Comparison of ENCODE assay signal across 27 cellular contexts in the genomic region with DNA sequence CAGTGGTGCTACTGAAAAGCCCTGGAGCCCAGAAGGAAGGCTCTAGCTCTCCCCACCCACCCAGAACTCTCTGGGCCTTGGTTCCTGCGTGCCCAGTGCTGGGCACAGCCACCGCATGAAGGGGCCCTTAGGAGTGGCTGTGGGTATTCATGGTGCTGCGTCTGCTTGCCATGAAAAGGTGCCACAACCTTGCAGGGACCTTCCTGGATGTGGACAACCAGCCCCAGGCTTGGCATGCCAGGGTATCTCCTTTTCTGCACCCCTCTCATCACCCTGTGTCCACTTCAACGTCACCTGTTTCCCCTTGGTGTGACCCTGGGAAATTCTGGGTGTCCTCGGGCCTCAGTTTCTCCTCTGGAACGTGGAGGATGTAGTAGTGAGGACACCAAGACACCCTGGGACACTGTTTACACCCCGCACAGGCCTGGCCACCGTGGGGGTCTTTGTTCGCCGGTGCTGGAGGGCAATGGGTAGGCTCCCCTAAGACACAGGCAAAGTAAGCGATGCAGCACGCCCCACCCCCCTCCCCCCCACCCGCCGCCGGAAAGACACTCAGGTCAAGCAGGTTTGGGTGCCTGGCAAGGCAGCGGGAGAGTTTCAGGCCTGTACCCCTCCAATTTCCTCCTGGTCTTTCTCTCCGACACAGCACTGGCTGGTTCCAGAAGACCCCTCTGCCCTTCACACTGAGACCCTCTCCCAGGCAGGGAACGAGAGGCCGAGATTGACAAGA. TPM values are rescaled to one million over a fixed set of nuclear protein-coding genes. Genes with fewer than 3 reads are reported as not detected.
A peak's percentile ranks its signal among the peaks of the same experiment; 100 is the strongest.
DNase-seq lines count a peak whose midpoint lies in the region; ATAC-seq, FAIRE-seq and TF ChIP-seq lines count a peak whose summit lies in the region.
"Had no signal": no experiment of that assay in that cellular context is flagged by ENCODE, and none has a peak within 500 bp of the region (broad histone marks: within the 10 kb centered on the region; RNA-seq: fewer than 3 reads in every experiment).

No MANE protein-coding gene starts in this region.

- peak overlapping the region; percentile 25 for H3K27ac ChIP-seq in RWPE1
- no peak overlapping the region for H3K27ac ChIP-seq in keratinocyte (ENCODE audit: control insufficient read depth, insufficient read depth, low read length)
- no peak overlapping the region for H3K27ac ChIP-seq in trophoblast cell (ENCODE audit: low read depth, low read length)
- no peak overlapping the region for H3K27ac ChIP-seq in body of pancreas
- no peak overlapping the region for H3K27ac ChIP-seq in caudate nucleus (ENCODE audit: low read depth, low read length)
- H3K27ac ChIP-seq: BLaER1 treated with 17β-estradiol and CSF1 and Interleukin-3, amounts not matched to agents 10 nM and 100 nM; cardiac muscle cell; gastrocnemius medialis; SK-N-MC had no signal

- H4K91ac ChIP-seq in trophoblast cell (ENCODE audit: low read depth, low read length) = peak overlapping the region; percentile 40

- in situ Hi-C loops in GM13976 (cut with MboI; ENCODE audit: low sequenced_read_pairs, unreplicated experiment) = no loop called here

- peak overlapping the region; percentile 1 for H3K14ac ChIP-seq in trophoblast cell (ENCODE audit: low read length)

- H3K27me3 ChIP-seq in keratinocyte (ENCODE audit: control insufficient read depth, extremely low read depth, insufficient read depth, low read length) = no peaks in the 10 kb centered on the region
- H3K27me3 ChIP-seq in trophoblast cell (ENCODE audit: insufficient read depth, low read length) = no peaks in the 10 kb centered on the region
- H3K27me3 ChIP-seq in body of pancreas = no peaks in the 10 kb centered on the region
- H3K27me3 ChIP-seq: BLaER1 treated with 17β-estradiol and CSF1 and Interleukin-3, amounts not matched to agents 10 nM and 100 nM; cardiac muscle cell; gastrocnemius medialis had no signal

- no peak overlapping the region for H3K23ac ChIP-seq in trophoblast cell (ENCODE audit: low read length)

- H2AK5ac ChIP-seq in trophoblast cell (ENCODE audit: low read length) = no peak overlapping the region

- no peak overlapping the region for H4K8ac ChIP-seq in trophoblast cell (ENCODE audit: low read depth, low read length)

- DNase-seq in GM13976 (ENCODE audit: low spot score) = peak; percentile 26
- peak; percentile 34 for DNase-seq in RWPE1 (ENCODE audit: low spot score)
- DNase-seq in keratinocyte (ENCODE audit: low read depth, low spot score) = no peak
- no peak for DNase-seq in trophoblast cell
- no peak for DNase-seq in body of pancreas
- no peak for DNase-seq in caudate nucleus (lab: John Stamatoyannopoulos, UW)
- DNase-seq: activated CD4-positive, alpha-beta T cell treated with anti-CD3 and anti-CD28 coated beads for 48 hours; activated CD8-positive, alpha-beta memory T cell treated with anti-CD3 and anti-CD28 coated beads for 24 hours; amygdala; Caco-2; cortex of kidney; gastrocnemius medialis; KG1; MM.1S; naive thymus-derived CD4-positive, alpha-beta T cell; NCI-H226; NCI-H748 treated with DMSO at 0.1 percent for 48 hours; RPMI8226; stimulated activated CD4-positive, alpha-beta T cell treated with anti-CD3 and anti-CD28 coated beads, Interleukin-2, amount 100 ng/mL, for 24 hours; T-helper 2 cell had no signal

- H2AFZ ChIP-seq in keratinocyte (ENCODE audit: control insufficient read depth, low read length) = peak overlapping the region; percentile 76
- no peak overlapping the region for H2AFZ ChIP-seq in trophoblast cell (ENCODE audit: insufficient read depth, low read length, poor library complexity)

- H3K79me1 ChIP-seq in trophoblast cell (ENCODE audit: low read length) = no peaks in the 10 kb centered on the region

- dilution Hi-C loops in keratinocyte (cut with MboI; ENCODE audit: extremely low pct_ligation_motif_present, low sequenced_read_pairs) = no loop called here

- no peak overlapping the region for H3K4me3 ChIP-seq in keratinocyte (ENCODE audit: control insufficient read depth in 2 of 3, extremely low read depth in 1 of 3, insufficient read depth in 2 of 3, low read depth in 1 of 3, low read length in 3 of 3)
- H3K4me3 ChIP-seq in trophoblast cell (ENCODE audit: low read depth, low read length) = no peak overlapping the region
- no peak overlapping the region for H3K4me3 ChIP-seq in body of pancreas
- H3K4me3 ChIP-seq: BLaER1 treated with 17β-estradiol and CSF1 and Interleukin-3, amounts not matched to agents 10 nM and 100 nM; cardiac muscle cell; gastrocnemius medialis; SK-N-MC had no signal

- intact Hi-C loops in body of pancreas (cut with DNase I) = loop anchor here (10.0 kb wide), 1 partner anchor 626 kb away; no protein-coding TSS in a partner anchor

- whole genome bisulfite sequencing in trophoblast cell (ENCODE audit: extremely low coverage, insufficient coverage, insufficient read length) = no CpG with 5 or more reads among the region's 19 CpGs
- WGBS in body of pancreas, 2 donors = 50 to 64% methylated on average over 11 to 19 of the region's 19 CpGs

- no peak overlapping the region for H2BK5ac ChIP-seq in trophoblast cell (ENCODE audit: low read depth, low read length, poor library complexity)

- H3K79me2 ChIP-seq in keratinocyte (ENCODE audit: control insufficient read depth, insufficient read depth, low read length) (no peaks in the 10 kb centered on the region), trophoblast cell (ENCODE audit: control insufficient read depth, insufficient read depth, low read length, poor library complexity) (no peaks in the 10 kb centered on the region)

- CTCF ChIA-PET in RWPE1 (lab: Yijun Ruan, JAX) = no interaction called here

- peak overlapping the region; percentile 20 for H3K4me2 ChIP-seq in keratinocyte (ENCODE audit: control insufficient read depth, extremely low read depth, insufficient read depth, low read depth, low read length)
- H3K4me2 ChIP-seq in trophoblast cell (ENCODE audit: low read length) = no peak overlapping the region

- no peak overlapping the region for H3K18ac ChIP-seq in trophoblast cell (ENCODE audit: low read length)

- no peaks in the 10 kb centered on the region for H3K9me1 ChIP-seq in keratinocyte (ENCODE audit: control insufficient read depth, extremely low read depth, insufficient read depth, low read length)

- H3K4ac ChIP-seq in trophoblast cell (ENCODE audit: low read depth, low read length) = no peak overlapping the region

- peak overlapping the region; percentile 31 for H2BK12ac ChIP-seq in trophoblast cell (ENCODE audit: low read length)

- no peak overlapping the region for H3K9ac ChIP-seq in keratinocyte (ENCODE audit: control insufficient read depth, extremely low read depth, insufficient read depth, low read length)
- H3K9ac ChIP-seq in trophoblast cell (ENCODE audit: low read length) = no peak overlapping the region
- H3K9ac ChIP-seq: BLaER1 treated with 17β-estradiol and CSF1 and Interleukin-3, amounts not matched to agents 10 nM and 100 nM had no signal

- H3K9me3 ChIP-seq in keratinocyte (ENCODE audit: control insufficient read depth, low read depth, low read length) (no peaks in the 10 kb centered on the region), trophoblast cell (ENCODE audit: insufficient read depth, low read depth, low read length) (peaks cover 8% of the 10 kb centered on the region), body of pancreas (no peaks in the 10 kb centered on the region)
- H3K9me3 ChIP-seq: gastrocnemius medialis had no signal

- H3K36me3 ChIP-seq in keratinocyte (ENCODE audit: control insufficient read depth in 2 of 2, extremely low read depth in 1 of 2, insufficient read depth in 2 of 2, low read length in 2 of 2) = no peaks in the 10 kb centered on the region
- no peaks in the 10 kb centered on the region for H3K36me3 ChIP-seq in trophoblast cell (ENCODE audit: control insufficient read depth in 1 of 2, insufficient read depth in 2 of 2, low read length in 2 of 2)
- no peaks in the 10 kb centered on the region for H3K36me3 ChIP-seq in body of pancreas (replicated peaks in 1 of 2; ENCODE audit: insufficient read depth in 1 of 2, low read depth in 2 of 2)
- H3K36me3 ChIP-seq: BLaER1 treated with 17β-estradiol and CSF1 and Interleukin-3, amounts not matched to agents 10 nM and 100 nM; cardiac muscle cell; gastrocnemius medialis had no signal

- TF ChIP-seq CTCF in GM13976 (IDR thresholded peaks at IDR 0.05; ENCODE audit: borderline replicate concordance, control extremely low read depth, extremely low read depth, insufficient read depth, missing control alignments) (no peak), RWPE1 (conservative IDR thresholded peaks at IDR 0.05; ENCODE audit: low read depth) (no peak), keratinocyte (optimal IDR thresholded peaks at IDR 0.05 in 1 of 3, IDR thresholded peaks at IDR 0.05 in 1 of 3, conservative IDR thresholded peaks at IDR 0.05 in 1 of 3; ENCODE audit: extremely low read depth in 1 of 3, insufficient read depth in 2 of 3, low read length in 3 of 3) (no peak), body of pancreas (IDR thresholded peaks at IDR 0.05) (no peak)

- FAIRE-seq in keratinocyte (lab: Jason Lieb, UNC) = no peak
- FAIRE-seq: G401.6 had no signal

- no peak for ATAC-seq in GM18909 (IDR thresholded peaks at IDR 0.05; ENCODE audit: poor library complexity, unreplicated experiment)
- no peak for ATAC-seq in body of pancreas
- ATAC-seq in GM18505 (IDR thresholded peaks at IDR 0.05; ENCODE audit: unreplicated experiment) = no peak
- ATAC-seq: gastrocnemius medialis; left lobe of liver; naive thymus-derived CD4-positive, alpha-beta T cell had no signal

- H3K4me1 ChIP-seq in keratinocyte (ENCODE audit: control insufficient read depth, extremely low read depth, insufficient read depth, low read length) (peaks cover 38% of the 10 kb centered on the region), trophoblast cell (ENCODE audit: control insufficient read depth in 1 of 2, insufficient read depth in 2 of 2, low read length in 2 of 2) (peaks cover 6 to 10% of the 10 kb centered on the region in 2 experiments), body of pancreas (peaks cover 16% of the 10 kb centered on the region)
- H3K4me1 ChIP-seq: Caco-2 had no signal

- no peak for TF ChIP-seq POLR2A in body of pancreas (IDR thresholded peaks at IDR 0.05)
- no peak for TF ChIP-seq POLR2A in GM18505 (IDR thresholded peaks at IDR 0.05; ENCODE audit: borderline replicate concordance, extremely low read depth, insufficient read depth, insufficient read length)

- peak overlapping the region; percentile 36 for H2BK120ac ChIP-seq in trophoblast cell (ENCODE audit: insufficient read depth, low read length, poor library complexity)

- H4K12ac ChIP-seq in trophoblast cell (ENCODE audit: low read depth, low read length) = no peak overlapping the region

- H4K20me1 ChIP-seq in keratinocyte (ENCODE audit: control insufficient read depth, extremely low read depth, insufficient read depth, low read length) = no peaks in the 10 kb centered on the region
- H4K20me1 ChIP-seq: BLaER1 treated with 17β-estradiol and CSF1 and Interleukin-3, amounts not matched to agents 10 nM and 100 nM had no signal

- POLR2A ChIA-PET in RWPE1 (lab: Yijun Ruan, JAX; ENCODE audit: low non-redundant PET) = no interaction called here

RNA-seq across cellular contexts. Expression of a gene that starts 34.8 kb away (rescaled TPM):
- 10.2 to 16.5 TPM (median 13.2 TPM) in 3 replicates for polyA plus RNA-seq in keratinocyte
- 5.4 TPM for polyA plus RNA-seq in keratinocyte (2011; ENCODE audit: low read depth)
- 7.1 and 14.3 TPM in 2 replicates for polyA plus RNA-seq in keratinocyte (2011; cell fraction: cytosol; rRNA removed)
- polyA plus RNA-seq in keratinocyte (2011; cell fraction: nucleus; rRNA removed) = 17.5 and 18.6 TPM in 2 replicates
- 7.3 and 12.9 TPM in 2 replicates for polyA plus RNA-seq in keratinocyte (2012; ENCODE audit: low replicate concordance)
- polyA minus RNA-seq in keratinocyte = 9.2 to 20.1 TPM (median 13.9 TPM) in 3 replicates
- polyA minus RNA-seq in keratinocyte (2011; cell fraction: cytosol; rRNA and poly(A)+ RNA removed) = 15.3 TPM
- polyA minus RNA-seq in keratinocyte (2011; cell fraction: nucleus; rRNA and poly(A)+ RNA removed) = 13.8 and 30.7 TPM in 2 replicates
- polyA plus RNA-seq in trophoblast cell (2013) = 20.9 and 23.2 TPM in 2 replicates
- 10 to 100 TPM; 12.9 to 19.5 TPM for total RNA-seq in body of pancreas

Comparison
In these comparisons a context has a peak if more than half of its experiments do, and no peak if none do; other contexts are left out.
1. DNase-seq: peak in GM13976 (single experiment) and RWPE1 (single experiment); none in keratinocyte (single experiment), trophoblast cell (0 of 2), body of pancreas (0 of 4) and caudate nucleus (0 of 61).